Comparison of ENCODE assay signal across 1 cellular context in genomic region chr15:73922186-73923151, GRCh38.
TF ChIP-seq lines count a peak whose summit lies in the region.

No MANE protein-coding gene starts in this region.

TF ChIP-seq in H1, 55 proteins besides CTCF, POLR2A, EP300 and RAD21 (continued from another document):
- no peak for TF ChIP-seq CHD7 (IDR thresholded peaks at IDR 0.05; ENCODE audit: insufficient replicate concordance, low read length)
- no peak for TF ChIP-seq YY1 (IDR thresholded peaks at IDR 0.05; ENCODE audit: low read depth, low read length)
- TF ChIP-seq RNF2 (IDR thresholded peaks at IDR 0.05; ENCODE audit: borderline replicate concordance, low read depth, low read length, missing control alignments, poor library complexity, severe bottlenecking), result no peak
- TF ChIP-seq EGR1 (IDR thresholded peaks at IDR 0.05; ENCODE audit: borderline replicate concordance, low read depth, low read length), result peak; percentile 69
- peak; percentile 94 for TF ChIP-seq FOSL1 (IDR thresholded peaks at IDR 0.05; ENCODE audit: insufficient read depth, low read depth, low read length)
- TF ChIP-seq ASH2L (IDR thresholded peaks at IDR 0.05; ENCODE audit: low read length), result peak; percentile 44
- TF ChIP-seq JUN (IDR thresholded peaks at IDR 0.05; ENCODE audit: low read depth, low read length), result no peak
- TF ChIP-seq MAFK (IDR thresholded peaks at IDR 0.05; ENCODE audit: low read depth, low read length), result peak; percentile 91; the same call in 1 of the 2 replicates
- 0 out of 2 replicates have a peak, but pooled peaks have one; percentile 29 for TF ChIP-seq ATF2 (IDR thresholded peaks at IDR 0.05; ENCODE audit: low read length)
- TF ChIP-seq BACH1 (IDR thresholded peaks at IDR 0.05; ENCODE audit: low read length), result peak; percentile 10; the same call in 1 of the 2 replicates
- TF ChIP-seq SP1 (IDR thresholded peaks at IDR 0.05; ENCODE audit: low read depth, low read length), result peak; percentile 79
- TF ChIP-seq EZH2 (IDR thresholded peaks at IDR 0.05; ENCODE audit: low read depth, low read length, severe bottlenecking), result peak; percentile 15
